ENCODE assay signal across 25 cellular contexts in the genomic region with DNA sequence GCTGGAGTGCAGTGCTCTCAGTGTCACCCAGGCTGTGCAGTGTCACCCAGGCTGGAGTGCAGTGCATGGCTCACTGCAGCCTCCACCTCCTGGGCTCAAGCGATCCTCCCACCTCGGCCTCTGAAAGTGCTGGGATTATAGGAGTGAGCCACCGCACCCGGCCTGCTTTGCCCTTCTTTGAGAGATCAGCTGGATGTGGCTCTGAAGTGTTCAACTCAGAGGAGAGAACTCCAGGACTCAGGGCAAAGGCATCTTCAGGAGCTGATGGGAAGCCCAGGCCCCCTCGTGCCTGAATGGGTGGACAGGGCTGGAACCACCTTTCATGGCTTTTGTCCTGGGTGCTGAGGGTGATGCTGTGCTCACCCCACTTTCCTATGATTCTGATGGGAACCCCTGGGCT. TPM values are rescaled to one million over a fixed set of nuclear protein-coding genes. Genes with fewer than 3 reads are reported as not detected.
A peak's percentile ranks its signal among the peaks of the same experiment; 100 is the strongest.
DNase-seq lines count a peak whose midpoint lies in the region; ATAC-seq and TF ChIP-seq lines count a peak whose summit lies in the region.
"Had no signal": no experiment of that assay in that cellular context is flagged by ENCODE, and none has a peak within 500 bp of the region (broad histone marks: within the 10 kb centered on the region; RNA-seq: fewer than 3 reads in every experiment).

No MANE protein-coding gene starts in this region.

- H3K4me3 Mint-ChIP-seq in nephron progenitor cell: no peak overlapping the region
- H3K4me3 Mint-ChIP-seq: activated CD4-positive, alpha-beta memory T cell treated with anti-CD3 and anti-CD28 coated beads for 36 hours; activated T-cell treated with anti-CD3 and anti-CD28 coated beads, Interleukin-2, amount 50 U/mL, for 24 hours; CD4-positive, alpha-beta memory T cell; dendritic cell treated with granulocyte-macrophage colony-stimulating factor and Interleukin-4, amounts not matched to agents 40 ng/mL and 50 ng/mL, for 4 days; GM23338; immature natural killer cell had no signal

- peak overlapping the region; percentile 37; the same call in 1 of the 2 replicates for H3K27ac ChIP-seq in SJCRH30
- peak overlapping the region; percentile 72 to 81 (median 76) for H3K27ac ChIP-seq in esophagus muscularis mucosa (replicated peaks in 1 of 4)
- H3K27ac ChIP-seq in transverse colon: peak overlapping the region; percentile 68 to 82 (median 72)
- H3K27ac ChIP-seq: cardiac muscle cell had no signal

- H3K27ac Mint-ChIP-seq in nephron progenitor cell: peak overlapping the region; percentile 93
- H3K27ac Mint-ChIP-seq: activated CD4-positive, alpha-beta memory T cell treated with anti-CD3 and anti-CD28 coated beads for 36 hours; activated T-cell treated with anti-CD3 and anti-CD28 coated beads, Interleukin-2, amount 50 U/mL, for 24 hours; CD4-positive, alpha-beta memory T cell; dendritic cell treated with granulocyte-macrophage colony-stimulating factor and Interleukin-4, amounts not matched to agents 40 ng/mL and 50 ng/mL, for 4 days; GM23338; immature natural killer cell had no signal

- DNase-seq in SJCRH30: no peak
- DNase-seq in esophagus muscularis mucosa (ENCODE audit: extremely low spot score): no peak
- no peak for DNase-seq in nephron progenitor cell
- DNase-seq in transverse colon: no peak
- DNase-seq in stimulated activated naive CD8-positive, alpha-beta T cell treated with anti-CD3 and anti-CD28 coated beads, Interleukin-15, Interleukin-2, amounts not matched to agents 100 U/mL and 50 U/mL, for 24 hours: no peak
- no peak for DNase-seq in OCI-M1 (lab: John Stamatoyannopoulos, UW)
- no peak for DNase-seq in activated T-cell treated with anti-CD3 and anti-CD28 coated beads for 4 hours
- DNase-seq: activated CD4-positive, alpha-beta memory T cell treated with anti-CD3 and anti-CD28 coated beads for 36 hours; activated CD4-positive, CD25-positive, alpha-beta regulatory T cell; activated naive CD4-positive, alpha-beta T cell treated with Interleukin-2 at 50 U/mL for 16 hours; activated T-cell treated with anti-CD3 and anti-CD28 coated beads, Interleukin-2, amount 50 U/mL, for 24 hours; CD4-positive, alpha-beta memory T cell; DMS 273 treated with DMSO at 0.1 percent for 48 hours; immature natural killer cell; left lung; NCI-H2081 treated with DMSO at 0.1 percent for 48 hours; NCI-H446 treated with DMSO at 0.1 percent for 48 hours; nucleus accumbens; stimulated activated CD4-positive, alpha-beta T cell treated with anti-CD3 and anti-CD28 coated beads, Interleukin-4, amount 100 ng/mL, for 24 hours had no signal

- H3K4me3 ChIP-seq in SJCRH30: no peak overlapping the region
- H3K4me3 ChIP-seq in esophagus muscularis mucosa: no peak overlapping the region
- no peak overlapping the region for H3K4me3 ChIP-seq in transverse colon
- H3K4me3 ChIP-seq: cardiac muscle cell, GM23338, left lung had no signal

- 92% methylated on average over 5 of the region's 5 CpGs for WGBS in esophagus muscularis mucosa
- 80% methylated on average over 5 of the region's 5 CpGs; no CpG with 5 or more reads in 1 of the 2 donors for WGBS in transverse colon (ENCODE audit: low coverage in 1 of 2), 2 donors

- intact Hi-C loops in esophagus muscularis mucosa (cut with DNase I): no loop called here
- intact Hi-C loops in transverse colon (cut with DNase I; ENCODE audit: low total_unique reads): no loop called here

- H3K4me1 ChIP-seq in SJCRH30: peaks cover 28% of the 10 kb centered on the region; the same call in 1 of the 2 replicates
- H3K4me1 ChIP-seq in esophagus muscularis mucosa: peaks cover 16 to 82% (median 48%) of the 10 kb centered on the region in 4 donors
- peaks cover 10 to 28% (median 17%) of the 10 kb centered on the region in 4 donors for H3K4me1 ChIP-seq in transverse colon

- H3K27me3 ChIP-seq in SJCRH30 (no peaks in the 10 kb centered on the region), esophagus muscularis mucosa (no peaks in the 10 kb centered on the region), transverse colon (no peaks in the 10 kb centered on the region)
- H3K27me3 ChIP-seq: cardiac muscle cell, left lung had no signal

- TF ChIP-seq POLR2A in esophagus muscularis mucosa (IDR thresholded peaks at IDR 0.05; ENCODE audit: low read depth) (no peak), transverse colon (IDR thresholded peaks at IDR 0.05) (no peak)

- no peak for ATAC-seq in HG03025 (IDR thresholded peaks at IDR 0.05; ENCODE audit: low FRiP score, unreplicated experiment)
- ATAC-seq in stimulated activated naive CD8-positive, alpha-beta T cell treated with anti-CD3 and anti-CD28 coated beads, Interleukin-15, Interleukin-2, amounts not matched to agents 100 U/mL and 50 U/mL, for 24 hours: no peak
- ATAC-seq: GM23338 had no signal

- no peaks in the 10 kb centered on the region for H3K36me3 Mint-ChIP-seq in nephron progenitor cell (ENCODE audit: low read depth)
- H3K36me3 Mint-ChIP-seq: activated CD4-positive, alpha-beta memory T cell treated with anti-CD3 and anti-CD28 coated beads for 36 hours; immature natural killer cell had no signal

- TF ChIP-seq CTCF in esophagus muscularis mucosa (IDR thresholded peaks at IDR 0.05): no peak
- TF ChIP-seq CTCF in nephron progenitor cell (IDR thresholded peaks at IDR 0.05): no peak
- TF ChIP-seq CTCF in transverse colon (IDR thresholded peaks at IDR 0.05): no peak

- in situ Hi-C loops in transverse colon (cut with MboI; ENCODE audit: low pct_ligation_motif_present in 1 of 4, low pct_unique_long_range_greater_than_20kb in 1 of 4, low sequenced_read_pairs in 3 of 4): loop anchor here in 3 of 4 donors (25.0 kb wide), 5 partner anchors 93 to 718 kb away; partner anchors contain the start of gene ZFP36L2 (in 2 of the 3)

- H3K9me3 Mint-ChIP-seq in nephron progenitor cell: no peaks in the 10 kb centered on the region
- H3K9me3 Mint-ChIP-seq: activated CD4-positive, alpha-beta memory T cell treated with anti-CD3 and anti-CD28 coated beads for 36 hours; activated T-cell treated with anti-CD3 and anti-CD28 coated beads, Interleukin-2, amount 50 U/mL, for 24 hours; CD4-positive, alpha-beta memory T cell; dendritic cell treated with granulocyte-macrophage colony-stimulating factor and Interleukin-4, amounts not matched to agents 40 ng/mL and 50 ng/mL, for 4 days; GM23338; immature natural killer cell had no signal

- TF ChIP-seq EP300 in esophagus muscularis mucosa (IDR thresholded peaks at IDR 0.05): no peak
- no peak for TF ChIP-seq EP300 in transverse colon (IDR thresholded peaks at IDR 0.05; ENCODE audit: low read depth)

- H3K36me3 ChIP-seq in SJCRH30 (no peaks in the 10 kb centered on the region), esophagus muscularis mucosa (no peaks in the 10 kb centered on the region), transverse colon (no peaks in the 10 kb centered on the region)
- H3K36me3 ChIP-seq: cardiac muscle cell, left lung had no signal

- H3K4me1 Mint-ChIP-seq in nephron progenitor cell: peaks cover 74% of the 10 kb centered on the region
- H3K4me1 Mint-ChIP-seq: CD4-positive, alpha-beta memory T cell; immature natural killer cell had no signal

- no peaks in the 10 kb centered on the region for H3K9me3 ChIP-seq in SJCRH30 (replicated peaks)
- no peaks in the 10 kb centered on the region for H3K9me3 ChIP-seq in esophagus muscularis mucosa
- no peaks in the 10 kb centered on the region for H3K9me3 ChIP-seq in transverse colon
- H3K9me3 ChIP-seq: left lung had no signal

- no peaks in the 10 kb centered on the region for H3K27me3 Mint-ChIP-seq in nephron progenitor cell (ENCODE audit: low read depth, poor library complexity)
- H3K27me3 Mint-ChIP-seq: activated CD4-positive, alpha-beta memory T cell treated with anti-CD3 and anti-CD28 coated beads for 36 hours; activated T-cell treated with anti-CD3 and anti-CD28 coated beads, Interleukin-2, amount 50 U/mL, for 24 hours; CD4-positive, alpha-beta memory T cell had no signal

RNA-seq across cellular contexts. Expression of gene HAAO, which starts 52.0 kb away (rescaled TPM):
- total RNA-seq in SJCRH30 (2014; rRNA removed; shearing (Covaris generic)): 3.5 and 4.7 TPM in 2 replicates
- total RNA-seq in esophagus muscularis mucosa: 1 to 10 TPM; 2.9 to 4.8 (median 4.0) TPM
- total RNA-seq in transverse colon: 10 to 100 TPM in 1 of 4 donors, 1 to 10 TPM in 2, not detected in 1; 1.9 to 29.4 (median 4.0) TPM
- total RNA-seq: M059J, RPMI7951 had no signal
